ENCODE assay signal across 21 cellular contexts in genomic region chr1:160553778-160554177, GRCh38. TPM values are rescaled to one million over a fixed set of nuclear protein-coding genes. Genes with fewer than 3 reads are reported as not detected.
A peak's percentile ranks its signal among the peaks of the same experiment; 100 is the strongest.
DNase-seq lines count a peak whose midpoint lies in the region; ATAC-seq lines count a peak whose summit lies in the region.
"Had no signal": no experiment of that assay in that cellular context is flagged by ENCODE, and none has a peak within 500 bp of the region (broad histone marks: within the 10 kb centered on the region; RNA-seq: fewer than 3 reads in every experiment).

No MANE protein-coding gene starts in this region.

- no peak overlapping the region for H3K4me3 Mint-ChIP-seq in activated T-cell treated with anti-CD3 and anti-CD28 coated beads, Interleukin-2, amount 50 U/mL, for 24 hours
- no peak overlapping the region for H3K4me3 Mint-ChIP-seq in activated T-cell treated with anti-CD3 and anti-CD28 coated beads, Interleukin-2, amount 50 U/mL, for 4 hours
- H3K4me3 Mint-ChIP-seq in stimulated activated naive B cell treated with anti-CD40 and anti-IgM and Interleukin-4, amounts not matched to agents 10 μg/mL and 1 μg/mL and 100 μg/mL, for 72 hours: no peak overlapping the region
- H3K4me3 Mint-ChIP-seq: CD14-positive monocyte had no signal

- H3K27ac Mint-ChIP-seq in activated T-cell treated with anti-CD3 and anti-CD28 coated beads, Interleukin-2, amount 50 U/mL, for 24 hours: peak overlapping the region; percentile 2
- H3K27ac Mint-ChIP-seq in stimulated activated naive B cell treated with anti-CD40 and anti-IgM and Interleukin-4, amounts not matched to agents 10 μg/mL and 1 μg/mL and 100 μg/mL, for 72 hours: peak overlapping the region; percentile 70
- peak overlapping the region in 1 of 2 donors; percentile 35 for H3K27ac Mint-ChIP-seq in activated naive CD4-positive, alpha-beta T cell treated with anti-CD3 and anti-CD28 coated beads, Interleukin-2, amount 50 U/mL, for 72 hours

- no peaks in the 10 kb centered on the region for H3K9me3 Mint-ChIP-seq in activated T-cell treated with anti-CD3 and anti-CD28 coated beads, Interleukin-2, amount 50 U/mL, for 24 hours
- no peaks in the 10 kb centered on the region for H3K9me3 Mint-ChIP-seq in activated T-cell treated with anti-CD3 and anti-CD28 coated beads, Interleukin-2, amount 50 U/mL, for 4 hours
- peaks cover 3 to 7% of the 10 kb centered on the region in 2 donors for H3K9me3 Mint-ChIP-seq in stimulated activated naive B cell treated with anti-CD40 and anti-IgM and Interleukin-4, amounts not matched to agents 10 μg/mL and 1 μg/mL and 100 μg/mL, for 72 hours
- H3K9me3 Mint-ChIP-seq in activated naive CD4-positive, alpha-beta T cell treated with anti-CD3 and anti-CD28 coated beads, Interleukin-2, amount 50 U/mL, for 72 hours: no peaks in the 10 kb centered on the region
- H3K9me3 Mint-ChIP-seq: CD14-positive monocyte had no signal

- H3K4me1 Mint-ChIP-seq in activated T-cell treated with anti-CD3 and anti-CD28 coated beads, Interleukin-2, amount 50 U/mL, for 24 hours (ENCODE audit: low read depth): peaks cover 28% of the 10 kb centered on the region
- H3K4me1 Mint-ChIP-seq in activated T-cell treated with anti-CD3 and anti-CD28 coated beads, Interleukin-2, amount 50 U/mL, for 4 hours (ENCODE audit: low read depth): peaks cover 45% of the 10 kb centered on the region
- H3K4me1 Mint-ChIP-seq in stimulated activated naive B cell treated with anti-CD40 and anti-IgM and Interleukin-4, amounts not matched to agents 10 μg/mL and 1 μg/mL and 100 μg/mL, for 72 hours: peaks cover 61 to 74% of the 10 kb centered on the region in 2 donors

- H3K36me3 Mint-ChIP-seq in activated T-cell treated with anti-CD3 and anti-CD28 coated beads, Interleukin-2, amount 50 U/mL, for 24 hours (ENCODE audit: low read depth): peaks cover 42% of the 10 kb centered on the region
- H3K36me3 Mint-ChIP-seq in activated T-cell treated with anti-CD3 and anti-CD28 coated beads, Interleukin-2, amount 50 U/mL, for 4 hours (ENCODE audit: insufficient read depth): peaks cover 30% of the 10 kb centered on the region
- peaks cover 61 to 79% of the 10 kb centered on the region in 2 donors for H3K36me3 Mint-ChIP-seq in stimulated activated naive B cell treated with anti-CD40 and anti-IgM and Interleukin-4, amounts not matched to agents 10 μg/mL and 1 μg/mL and 100 μg/mL, for 72 hours
- H3K36me3 Mint-ChIP-seq in activated naive CD4-positive, alpha-beta T cell treated with anti-CD3 and anti-CD28 coated beads, Interleukin-2, amount 50 U/mL, for 72 hours: peaks cover 28 to 44% of the 10 kb centered on the region in 2 donors

- no peak for DNase-seq in activated T-cell treated with anti-CD3 and anti-CD28 coated beads, Interleukin-2, amount 50 U/mL, for 24 hours
- no peak for DNase-seq in activated T-cell treated with anti-CD3 and anti-CD28 coated beads, Interleukin-2, amount 50 U/mL, for 4 hours
- DNase-seq in NAMALWA (ENCODE audit: low spot score) (peak; percentile 40), cerebellar cortex (ENCODE audit: low spot score) (peak; percentile 9), hypothalamus (lab: John Stamatoyannopoulos, UW) (no peak)
- DNase-seq in stimulated activated naive B cell treated with anti-CD40 and anti-IgM and Interleukin-4, amounts not matched to agents 10 μg/mL and 1 μg/mL and 100 μg/mL, for 72 hours: no peak
- DNase-seq in activated naive CD4-positive, alpha-beta T cell treated with anti-CD3 and anti-CD28 coated beads, Interleukin-2, amount 50 U/mL, for 72 hours (ENCODE audit: low spot score in 2 of 2): no peak
- DNase-seq: Calu3, DMS53, IMR-90, Kasumi-1, NCI-H1105 treated with DMSO at 0.1 percent for 48 hours, NCI-H187, NCI-H226, NCI-H524 treated with DMSO at 0.1 percent for 48 hours, Peyer's patch had no signal

- no peaks in the 10 kb centered on the region for H3K27me3 Mint-ChIP-seq in activated T-cell treated with anti-CD3 and anti-CD28 coated beads, Interleukin-2, amount 50 U/mL, for 24 hours
- no peaks in the 10 kb centered on the region for H3K27me3 Mint-ChIP-seq in activated T-cell treated with anti-CD3 and anti-CD28 coated beads, Interleukin-2, amount 50 U/mL, for 4 hours (ENCODE audit: low read depth)
- H3K27me3 Mint-ChIP-seq in stimulated activated naive B cell treated with anti-CD40 and anti-IgM and Interleukin-4, amounts not matched to agents 10 μg/mL and 1 μg/mL and 100 μg/mL, for 72 hours: no peaks in the 10 kb centered on the region

- no peak for ATAC-seq in activated T-cell treated with anti-CD3 and anti-CD28 coated beads, Interleukin-2, amount 50 U/mL, for 4 hours
- ATAC-seq in stimulated activated naive B cell treated with anti-CD40 and anti-IgM and Interleukin-4, amounts not matched to agents 10 μg/mL and 1 μg/mL and 100 μg/mL, for 72 hours (replicated peaks): no peak
- no peak for ATAC-seq in HG02840 (IDR thresholded peaks at IDR 0.05; ENCODE audit: low FRiP score, unreplicated experiment)
- ATAC-seq in activated naive CD4-positive, alpha-beta T cell treated with anti-CD3 and anti-CD28 coated beads, Interleukin-2, amount 50 U/mL, for 72 hours: no peak
- ATAC-seq: A549, Right ventricle myocardium inferior had no signal

RNA-seq across cellular contexts. Expression of gene CD84, which starts 25.5 kb away (rescaled TPM):
- 10 to 100 TPM in 1 of 3 donors, 1 to 10 TPM in 2; 7.0 to 14.7 (median 7.7) TPM for total RNA-seq in activated T-cell treated with anti-CD3 and anti-CD28 coated beads, Interleukin-2, amount 50 U/mL, for 4 hours
- total RNA-seq in activated naive CD4-positive, alpha-beta T cell treated with anti-CD3 and anti-CD28 coated beads, Interleukin-2, amount 50 U/mL, for 72 hours: 10 to 100 TPM; 14.9 to 37.0 TPM
- total RNA-seq: Calu3, HT1080, IMR-90 had no signal

RNA-seq across cellular contexts. Expression of gene SLAMF6, which starts 30.7 kb away (rescaled TPM):
- total RNA-seq in activated T-cell treated with anti-CD3 and anti-CD28 coated beads, Interleukin-2, amount 50 U/mL, for 4 hours: 10 to 100 TPM; 19.4 to 26.6 (median 19.6) TPM
- 10 to 100 TPM; 48.3 to 55.2 TPM for total RNA-seq in activated naive CD4-positive, alpha-beta T cell treated with anti-CD3 and anti-CD28 coated beads, Interleukin-2, amount 50 U/mL, for 72 hours
- total RNA-seq: Calu3, HT1080, IMR-90 had no signal

Comparison
In these comparisons a context has a peak if more than half of its experiments do, and no peak if none do; other contexts are left out.
1. DNase-seq: peak in NAMALWA (single experiment) and cerebellar cortex (single experiment); none in activated T-cell treated with anti-CD3 and anti-CD28 coated beads, Interleukin-2, amount 50 U/mL, for 24 hours (single experiment), activated T-cell treated with anti-CD3 and anti-CD28 coated beads, Interleukin-2, amount 50 U/mL, for 4 hours (single experiment), stimulated activated naive B cell treated with anti-CD40 and anti-IgM and Interleukin-4, amounts not matched to agents 10 μg/mL and 1 μg/mL and 100 μg/mL, for 72 hours (single experiment), activated naive CD4-positive, alpha-beta T cell treated with anti-CD3 and anti-CD28 coated beads, Interleukin-2, amount 50 U/mL, for 72 hours (0 of 2) and hypothalamus (0 of 51).